Comparison of ENCODE assay signal across 29 cellular contexts in genomic region chr10:17790631-17791030, GRCh38. TPM values are rescaled to one million over a fixed set of nuclear protein-coding genes. Genes with fewer than 3 reads are reported as not detected.
"Had no signal": no experiment of that assay in that cellular context is flagged by ENCODE, and none has a peak within 500 bp of the region (broad histone marks: within the 10 kb centered on the region; RNA-seq: fewer than 3 reads in every experiment).

No MANE protein-coding gene starts in this region.

- H3K27me3 ChIP-seq: ascending aorta, brain microvascular endothelial cell, esophagus muscularis mucosa, gastroesophageal sphincter, heart right ventricle had no signal

- H3K4me3 ChIP-seq: ascending aorta, coronary artery, esophagus muscularis mucosa, gastroesophageal sphincter, heart right ventricle had no signal

- DNase-seq: activated CD4-positive, alpha-beta memory T cell treated with anti-CD3 and anti-CD28 coated beads, Interleukin-2, amount 10 ng/mL, durations not matched to agents 7 days and 5 days; activated CD4-positive, alpha-beta T cell treated with anti-CD3 and anti-CD28 coated beads for 4 hours; activated CD4-positive, alpha-beta T cell treated with anti-CD3 and anti-CD28 coated beads, Interleukin-2, amount 10 ng/mL, durations not matched to agents 7 days and 5 days; activated CD4-positive, alpha-beta T cell treated with anti-CD3 and anti-CD28 coated beads, Interleukin-2, amount 50 U/mL, for 4 hours; activated CD4-positive, CD25-positive, alpha-beta regulatory T cell; activated CD4-positive, CD25-positive, alpha-beta regulatory T cell treated with anti-CD3 and anti-CD28 coated beads, Interleukin-2, amount 50 U/mL, for 72 hours; activated CD8-positive, alpha-beta memory T cell treated with anti-CD3 and anti-CD28 coated beads, Interleukin-2, amount 50 U/mL, for 48 hours; activated gamma-delta T cell; activated naive CD4-positive, alpha-beta T cell; activated naive CD4-positive, alpha-beta T cell treated with anti-CD3 and anti-CD28 coated beads, Interleukin-2, amount 10 ng/mL, durations not matched to agents 7 days and 5 days; activated naive CD8-positive, alpha-beta T cell treated with anti-CD3 and anti-CD28 coated beads, Interleukin-2, amount 10 ng/mL, durations not matched to agents 7 days and 5 days; activated T-cell treated with anti-CD3 and anti-CD28 coated beads for 4 hours; activated T-cell treated with anti-CD3 and anti-CD28 coated beads, Interleukin-2, amount 50 U/mL, for 24 hours; activated T-cell treated with anti-CD3 and anti-CD28 coated beads, Interleukin-2, amount 50 U/mL, for 72 hours; brain microvascular endothelial cell; dermis blood vessel endothelial cell; effector CD4-positive, alpha-beta T cell; effector memory CD8-positive, alpha-beta T cell; erythroblast; foreskin melanocyte; heart right ventricle; T-helper 2 cell had no signal

- H3K36me3 ChIP-seq: ascending aorta, brain microvascular endothelial cell, esophagus muscularis mucosa, gastroesophageal sphincter, heart right ventricle had no signal

- H3K9me3 ChIP-seq: ascending aorta, esophagus muscularis mucosa, gastroesophageal sphincter, heart right ventricle had no signal

- H3K4me1 ChIP-seq: ascending aorta, gastroesophageal sphincter had no signal

- ATAC-seq: activated naive CD4-positive, alpha-beta T cell treated with anti-CD3 and anti-CD28 coated beads, Interleukin-2, amount 50 U/mL, for 72 hours; activated T-cell treated with anti-CD3 and anti-CD28 coated beads, Interleukin-2, amount 50 U/mL, for 72 hours; effector memory CD8-positive, alpha-beta T cell; gastroesophageal sphincter; heart right ventricle had no signal

- H3K27ac ChIP-seq: ascending aorta, brain microvascular endothelial cell, coronary artery, esophagus muscularis mucosa, gastroesophageal sphincter, heart right ventricle had no signal

RNA-seq across cellular contexts. Expression of gene MRC1, which starts 18.5 kb away (rescaled TPM):
- total RNA-seq: activated CD4-positive, alpha-beta memory T cell treated with anti-CD3 and anti-CD28 coated beads, Interleukin-2, amount 10 ng/mL, durations not matched to agents 7 days and 5 days; activated CD4-positive, alpha-beta T cell treated with anti-CD3 and anti-CD28 coated beads, Interleukin-2, amount 10 ng/mL, durations not matched to agents 7 days and 5 days; activated naive CD4-positive, alpha-beta T cell treated with anti-CD3 and anti-CD28 coated beads, Interleukin-2, amount 50 U/mL, for 72 hours; fibroblast of lung; T-helper 1 cell treated with Interleukin-12 subunit alpha and Interleukin-12 subunit beta and Interleukin-4 antibody, amounts not matched to agents 30 ng/mL and 1 ng/mL, for 36 hours had no signal

RNA-seq across cellular contexts. Expression of gene TMEM236, which starts 38.6 kb away (rescaled TPM):
- total RNA-seq: ascending aorta had no signal
